Comparison of ENCODE assay signal across 14 cellular contexts in genomic region chr13:59931621-59932020, GRCh38.
"Had no signal": no experiment of that assay in that cellular context is flagged by ENCODE, and none has a peak within 500 bp of the region (broad histone marks: within the 10 kb centered on the region; RNA-seq: fewer than 3 reads in every experiment).

No MANE protein-coding gene starts in this region.

- H3K27ac ChIP-seq: brain microvascular endothelial cell, stomach, testis, upper lobe of left lung had no signal

- H3K9me3 ChIP-seq: testis, upper lobe of left lung had no signal

- H3K36me3 ChIP-seq: brain microvascular endothelial cell, stomach, upper lobe of left lung had no signal

- H3K27me3 ChIP-seq: brain microvascular endothelial cell, stomach, testis, upper lobe of left lung had no signal

- H3K4me1 ChIP-seq: stomach, testis, upper lobe of left lung had no signal

- H3K4me1 Mint-ChIP-seq: activated CD4-positive, alpha-beta T cell treated with anti-CD3 and anti-CD28 coated beads, Interleukin-2, amount 10 ng/mL, durations not matched to agents 7 days and 5 days; activated naive CD8-positive, alpha-beta T cell treated with anti-CD3 and anti-CD28 coated beads for 36 hours had no signal

- H3K27me3 Mint-ChIP-seq: activated CD4-positive, alpha-beta T cell treated with anti-CD3 and anti-CD28 coated beads, Interleukin-2, amount 10 ng/mL, durations not matched to agents 7 days and 5 days; natural killer cell treated with Interleukin-12 subunit alpha and Interleukin-12 subunit beta and Interleukin-15 and Interleukin-18, amount 100 ng/mL, for 72 hours had no signal

- H3K4me3 ChIP-seq: stomach, testis, upper lobe of left lung had no signal

- DNase-seq: activated CD4-positive, alpha-beta T cell treated with anti-CD3 and anti-CD28 coated beads, Interleukin-2, amount 10 ng/mL, durations not matched to agents 7 days and 5 days; activated gamma-delta T cell treated with Interleukin-2 at 50 U/mL for 16 hours; activated naive CD8-positive, alpha-beta T cell treated with anti-CD3 and anti-CD28 coated beads for 36 hours; amygdala; brain microvascular endothelial cell; cerebellar nuclear complex; effector CD8-positive, alpha-beta T cell; head of caudate nucleus; kidney glomerular epithelial cell; stimulated activated CD4-positive, alpha-beta T cell treated with anti-CD3 and anti-CD28 coated beads, Interleukin-2, amount 100 ng/mL, for 24 hours; stomach; testis; upper lobe of left lung had no signal

- H3K27ac Mint-ChIP-seq: activated CD4-positive, alpha-beta T cell treated with anti-CD3 and anti-CD28 coated beads, Interleukin-2, amount 10 ng/mL, durations not matched to agents 7 days and 5 days; activated naive CD8-positive, alpha-beta T cell treated with anti-CD3 and anti-CD28 coated beads for 36 hours; natural killer cell treated with Interleukin-12 subunit alpha and Interleukin-12 subunit beta and Interleukin-15 and Interleukin-18, amount 100 ng/mL, for 72 hours had no signal

- H3K4me3 Mint-ChIP-seq: activated CD4-positive, alpha-beta T cell treated with anti-CD3 and anti-CD28 coated beads, Interleukin-2, amount 10 ng/mL, durations not matched to agents 7 days and 5 days; activated naive CD8-positive, alpha-beta T cell treated with anti-CD3 and anti-CD28 coated beads for 36 hours; natural killer cell treated with Interleukin-12 subunit alpha and Interleukin-12 subunit beta and Interleukin-15 and Interleukin-18, amount 100 ng/mL, for 72 hours had no signal

- ATAC-seq: natural killer cell treated with Interleukin-12 subunit alpha and Interleukin-12 subunit beta and Interleukin-15 and Interleukin-18, amount 100 ng/mL, for 72 hours had no signal
